ENCODE assay signal across 8 cellular contexts in genomic region chr6:2765166-2765895, GRCh38. TPM values are rescaled to one million over a fixed set of nuclear protein-coding genes. Genes with fewer than 3 reads are reported as not detected.
DNase-seq lines count a peak whose midpoint lies in the region; ATAC-seq and TF ChIP-seq lines count a peak whose summit lies in the region.

Gene WRNIP1 (plus strand): TSS chr6:2765393. CDS start chr6:2765623, 230 bp downstream.

- peak within 1 kb of the TSS; percentile 64 for H4K91ac ChIP-seq in IMR-90 (ENCODE audit: insufficient read depth, low read depth, low read length)

- H3K36me3 ChIP-seq in IMR-90 (ENCODE audit: control insufficient read depth, insufficient read depth, low read length) (peaks cover 4% of the 10 kb centered on the region), OCI-LY7 (ENCODE audit: insufficient read depth, low read length) (peaks cover 25% of the 10 kb centered on the region), mucosa of descending colon (ENCODE audit: low read depth) (no peaks in the 10 kb centered on the region)

- ATAC-seq in GM21528 (IDR thresholded peaks at IDR 0.05; ENCODE audit: low FRiP score, unreplicated experiment) (peak; percentile 83), IMR-90 (ENCODE audit: low read depth) (peak; percentile 91), mucosa of descending colon (peak; percentile 91)

- peak within 1 kb of the TSS; percentile 94 for H2AK9ac ChIP-seq in IMR-90 (replicated peaks; ENCODE audit: low read depth, low read length, poor library complexity)

- in situ Hi-C loops in IMR-90 (cut with MboI; ENCODE audit: low sequenced_read_pairs), result no loop called here

- 0% methylated on average over 64 of the region's 104 CpGs; no CpG with 5 or more reads in 1 of the 2 experiments for WGBS in IMR-90 (ENCODE audit: extremely low coverage in 2 of 2, insufficient read length in 1 of 2), 2 experiments

- H4K20me1 ChIP-seq in IMR-90 (ENCODE audit: insufficient read depth, low read length) (peaks cover 35% of the 10 kb centered on the region), OCI-LY7 (ENCODE audit: insufficient read depth, low read length) (peaks cover 23% of the 10 kb centered on the region)

- H2BK5ac ChIP-seq in IMR-90 (ENCODE audit: low read depth, low read length, poor library complexity, severe bottlenecking), result peak within 1 kb of the TSS; percentile 88

- H2BK120ac ChIP-seq in IMR-90 (ENCODE audit: low read depth, low read length), result peak within 1 kb of the TSS; percentile 43; the same call in 1 of the 2 replicates

- H3K4me1 ChIP-seq in IMR-90 (ENCODE audit: control insufficient read depth, insufficient read depth, low read length) (peaks cover 18% of the 10 kb centered on the region), OCI-LY7 (ENCODE audit: insufficient read depth, low read length, poor library complexity, severe bottlenecking) (peaks cover 26% of the 10 kb centered on the region), mucosa of descending colon (ENCODE audit: low read depth) (peaks cover 23% of the 10 kb centered on the region)

- H3K9me2 ChIP-seq in OCI-LY7 (ENCODE audit: insufficient read depth, low read length), result no peaks in the 10 kb centered on the region

- peak; percentile 46 for TF ChIP-seq POLR2A in IMR-90 (IDR thresholded peaks at IDR 0.05; ENCODE audit: low read depth, low read length)

- intact Hi-C loops in IMR-90 (cut with micrococcal nuclease) (loop anchor here (2.0 to 10.0 kb wide), 2 partner anchors 27 to 219 kb away; no protein-coding TSS in a partner anchor), OCI-LY7 (cut with micrococcal nuclease; ENCODE audit: unreplicated experiment) (loop anchor here (2.0 to 10.0 kb wide), 6 partner anchors 77 to 1372 kb away; partner anchors contain the start of genes ECI2 and RIPK1), mucosa of descending colon (cut with DNase I, micrococcal nuclease) (no loop called here)

- no peak within 1 kb of the TSS for H2BK20ac ChIP-seq in IMR-90 (ENCODE audit: low read depth, low read length)

- no peak within 1 kb of the TSS for H2BK15ac ChIP-seq in IMR-90 (ENCODE audit: low read depth, low read length)

- peak within 1 kb of the TSS; percentile 86 for H3K27ac ChIP-seq in IMR-90 (ENCODE audit: insufficient read depth, low read length)
- H3K27ac ChIP-seq in OCI-LY7 (ENCODE audit: low read depth, low read length, poor library complexity, severe bottlenecking), result peak within 1 kb of the TSS; percentile 73

- CTCF ChIA-PET in IMR-90 (lab: Yijun Ruan, JAX), result interaction anchor here (1.3 to 2.4 kb wide), 2 partner anchors 26 to 27 kb away, joined by 5 to 10 read pairs; no protein-coding TSS in a partner anchor
- CTCF ChIA-PET in OCI-LY7 (lab: Charles Lee; ENCODE audit: unreplicated experiment), result no interaction called here

- peak within 1 kb of the TSS; percentile 70; the same call in 1 of the 2 replicates for H2AK5ac ChIP-seq in IMR-90 (ENCODE audit: low read depth, low read length)

- peak within 1 kb of the TSS; percentile 73 for H3K4ac ChIP-seq in IMR-90 (ENCODE audit: low read depth, low read length)

- H3K23ac ChIP-seq in IMR-90 (ENCODE audit: low read depth, low read length), result peak within 1 kb of the TSS; percentile 95

- peaks cover 46% of the 10 kb centered on the region for H3K79me2 ChIP-seq in OCI-LY7 (ENCODE audit: insufficient read depth, low read depth, low read length)

- H3K56ac ChIP-seq in IMR-90 (ENCODE audit: extremely low read depth, insufficient read depth, low read length), result peak within 1 kb of the TSS; percentile 85

- peak within 1 kb of the TSS; percentile 79 for H3K4me3 ChIP-seq in IMR-90 (ENCODE audit: insufficient read depth, low read depth, low read length)
- H3K4me3 ChIP-seq in OCI-LY7 (ENCODE audit: low read depth, low read length, poor library complexity, severe bottlenecking), result peak within 1 kb of the TSS; percentile 91
- peak within 1 kb of the TSS; percentile 84 for H3K4me3 ChIP-seq in epithelial cell of esophagus (ENCODE audit: low read length)
- H3K4me3 ChIP-seq in mucosa of descending colon, result peak within 1 kb of the TSS; percentile 87

- BruUV-seq in IMR-90 (replicated peaks; lab: Mats Ljungman, UMichigan) (no TSS peak), OCI-LY7 (replicated peaks; lab: Mats Ljungman, UMichigan) (no TSS peak)

- peaks cover 17% of the 10 kb centered on the region for H3K9me1 ChIP-seq in IMR-90 (ENCODE audit: insufficient read depth, low read length)

- peak within 1 kb of the TSS; percentile 95 for H3K4me2 ChIP-seq in IMR-90 (ENCODE audit: low read depth, low read length)
- H3K4me2 ChIP-seq in OCI-LY7 (ENCODE audit: low read length), result peak within 1 kb of the TSS; percentile 92

- no peaks in the 10 kb centered on the region for H3K27me3 ChIP-seq in IMR-90 (ENCODE audit: control insufficient read depth, insufficient read depth, low read length)

- peak; percentile 24; the same call in 1 of the 2 replicates for TF ChIP-seq RAD21 in IMR-90 (IDR thresholded peaks at IDR 0.05; ENCODE audit: low read length)

- H3K9ac ChIP-seq in IMR-90 (ENCODE audit: low read depth, low read length), result peak within 1 kb of the TSS; percentile 84

- dilution Hi-C loops in IMR-90 (cut with HindIII; ENCODE audit: low sequenced_read_pairs, unreplicated experiment), result no loop called here

- POLR2A ChIA-PET in IMR-90 (lab: Charles Lee; ENCODE audit: unreplicated experiment), result interaction anchor here (0.6 to 1.2 kb wide), 3 partner anchors 60 to 1872 kb away, joined by 3 to 7 read pairs (median 3); partner anchors contain the start of gene RIPK1
- POLR2A ChIA-PET in OCI-LY7 (lab: Charles Lee), result interaction anchor here (0.9 to 1.1 kb wide), 2 partner anchors 172 to 236 kb away, joined by 3 to 6 read pairs; no protein-coding TSS in a partner anchor

- no peaks in the 10 kb centered on the region for H3K9me3 ChIP-seq in IMR-90 (ENCODE audit: control insufficient read depth, insufficient read depth, low read length)
- no peaks in the 10 kb centered on the region for H3K9me3 ChIP-seq in OCI-LY7 (ENCODE audit: low read length)
- H3K9me3 ChIP-seq in mucosa of descending colon, result no peaks in the 10 kb centered on the region

- peaks cover 2 to 35% of the 10 kb centered on the region in 2 experiments; a peak in 3 of 4 replicates for H3K79me1 ChIP-seq in IMR-90 (ENCODE audit: low read depth in 1 of 2, low read length in 2 of 2)

- DNase-seq in DMS 273 (lab: John Stamatoyannopoulos, UW; ENCODE audit: unreplicated experiment) (peak; percentile 99), IMR-90 (peak; percentile 99), OCI-LY7 (ENCODE audit: low spot score) (peak; percentile 99), activated T-cell treated with anti-CD3 and anti-CD28 coated beads for 24 hours (ENCODE audit: low read depth) (peak; percentile 96), epithelial cell of esophagus (ENCODE audit: low read depth) (peak; percentile 99), mucosa of descending colon (peak; percentile 97 to 99 (median 98))
- peak; percentile 93 for DNase-seq in stimulated activated CD8-positive, alpha-beta memory T cell treated with anti-CD3 and anti-CD28 coated beads, Interleukin-4, amount 100 ng/mL, for 24 hours (ENCODE audit: low read depth)

- H3K18ac ChIP-seq in IMR-90 (ENCODE audit: low read depth, low read length), result peak within 1 kb of the TSS; percentile 62

- peak within 1 kb of the TSS; percentile 82 to 96 for H4K8ac ChIP-seq in IMR-90 (ENCODE audit: low read depth in 2 of 2, low read length in 2 of 2)

- peak within 1 kb of the TSS; percentile 84 for H4K5ac ChIP-seq in IMR-90 (ENCODE audit: low read depth, low read length)

- H2AFZ ChIP-seq in IMR-90 (replicated peaks; ENCODE audit: low read length, poor library complexity) (peak within 1 kb of the TSS; percentile 95), OCI-LY7 (ENCODE audit: low read length) (peak within 1 kb of the TSS; percentile 96)

- peak within 1 kb of the TSS; percentile 83 for H3K14ac ChIP-seq in IMR-90 (replicated peaks; ENCODE audit: low read depth, low read length)

- TF ChIP-seq CTCF in IMR-90 (conservative IDR thresholded peaks at IDR 0.05; ENCODE audit: low read depth, low read length) (peak; percentile 86), OCI-LY7 (conservative IDR thresholded peaks at IDR 0.05; ENCODE audit: low read length) (peak; percentile 70), epithelial cell of esophagus (IDR thresholded peaks at IDR 0.05; ENCODE audit: insufficient read depth, low read depth, low read length, missing control alignments) (peak; percentile 6), mucosa of descending colon (IDR thresholded peaks at IDR 0.05) (peak; percentile 82)

TF ChIP-seq in IMR-90, 13 proteins besides CTCF, POLR2A, EP300 and RAD21 (continues in another document):
- TF ChIP-seq SMC3 (IDR thresholded peaks at IDR 0.05; ENCODE audit: low read depth, low read length) (peak; percentile 33), MAZ (IDR thresholded peaks at IDR 0.05; ENCODE audit: borderline replicate concordance, low read depth, low read length) (peak; percentile 80; the same call in 1 of the 2 replicates), CHD1 (IDR thresholded peaks at IDR 0.05; ENCODE audit: low read depth, low read length) (no peak), BHLHE40 (IDR thresholded peaks at IDR 0.05; ENCODE audit: low read depth, low read length) (peak; percentile 12; the same call in 1 of the 2 replicates), MXI1 (IDR thresholded peaks at IDR 0.05; ENCODE audit: borderline replicate concordance, low read depth, low read length) (peak; percentile 55; the same call in 1 of the 2 replicates), NFE2L2 (IDR thresholded peaks at IDR 0.05; ENCODE audit: low read depth, low read length) (no peak), RCOR1 (IDR thresholded peaks at IDR 0.05; ENCODE audit: insufficient replicate concordance, low read length) (no peak), FOS (IDR thresholded peaks at IDR 0.05; ENCODE audit: low read depth, low read length) (no peak)
- TF ChIP-seq, protein P1, sequence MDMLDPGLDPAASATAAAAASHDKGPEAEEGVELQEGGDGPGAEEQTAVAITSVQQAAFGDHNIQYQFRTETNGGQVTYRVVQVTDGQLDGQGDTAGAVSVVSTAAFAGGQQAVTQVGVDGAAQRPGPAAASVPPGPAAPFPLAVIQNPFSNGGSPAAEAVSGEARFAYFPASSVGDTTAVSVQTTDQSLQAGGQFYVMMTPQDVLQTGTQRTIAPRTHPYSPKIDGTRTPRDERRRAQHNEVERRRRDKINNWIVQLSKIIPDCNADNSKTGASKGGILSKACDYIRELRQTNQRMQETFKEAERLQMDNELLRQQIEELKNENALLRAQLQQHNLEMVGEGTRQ (IDR thresholded peaks at IDR 0.05; ENCODE audit: low read depth, low read length), result peak; percentile 55

RNA-seq across cellular contexts. Expression of gene WRNIP1, which starts in this region (rescaled TPM):
- total RNA-seq in IMR-90 (2012; rRNA removed) (37.2 and 47.1 TPM in 2 replicates), OCI-LY7 (2022) (40.0 and 43.8 TPM in 2 replicates), mucosa of descending colon (10 to 100 TPM; 39.0 to 41.1 (median 39.7) TPM)
- 42.6 and 43.7 TPM in 2 replicates for polyA plus RNA-seq in IMR-90 (2012; rRNA removed)
- 45.5 and 55.1 TPM in 2 replicates for polyA plus RNA-seq in IMR-90 (2012; cell fraction: cytosol; rRNA removed)
- polyA plus RNA-seq in IMR-90 (2012; cell fraction: nucleus; rRNA removed; ENCODE audit: low replicate concordance), result 42.3 and 49.2 TPM in 2 replicates
- total RNA-seq in OCI-LY7 (2014; rRNA removed; shearing (Covaris generic)), result 38.1 and 54.2 TPM in 2 replicates

Comparison
In these comparisons a context has a peak if more than half of its experiments do, and no peak if none do; other contexts are left out.
1. Peak in every context shown above with its lines: DNase-seq, ATAC-seq, H3K4me3 ChIP-seq and H3K27ac ChIP-seq.
2. CTCF ChIP-seq: peak in every context shown above with its lines; median percentile 86 in IMR-90; 82 in mucosa of descending colon; 70 in OCI-LY7; 6 in epithelial cell of esophagus.
3. intact Hi-C loops: an anchor here in IMR-90 (2.0 to 10.0 kb wide) and OCI-LY7 (2.0 to 10.0 kb wide); none called in mucosa of descending colon.